6 cellular contexts compared by ENCODE assay signal in genomic region chr3:134808835-134809234, GRCh38.
"Had no signal": no experiment of that assay in that cellular context is flagged by ENCODE, and none has a peak within 500 bp of the region (broad histone marks: within the 10 kb centered on the region; RNA-seq: fewer than 3 reads in every experiment).

No MANE protein-coding gene starts in this region.

- H3K27ac ChIP-seq: HL-60 had no signal

- H3K9me3 Mint-ChIP-seq: GM23338, H9, IgD-negative memory B cell had no signal

- DNase-seq: H9, HCEC 1CT had no signal

- H3K4me3 Mint-ChIP-seq: GM23338, IgD-negative memory B cell had no signal

- H2AFZ ChIP-seq: GM23338 had no signal

- ATAC-seq: HepG2 had no signal

- H3K27ac Mint-ChIP-seq: IgD-negative memory B cell had no signal

- H3K27me3 Mint-ChIP-seq: IgD-negative memory B cell had no signal
